1 cellular context compared by ENCODE assay signal in genomic region chr17:44210342-44211192, GRCh38.
A peak's percentile ranks its signal among the peaks of the same experiment; 100 is the strongest.
TF ChIP-seq lines count a peak whose summit lies in the region.

No MANE protein-coding gene starts in this region.

TF ChIP-seq in HEK293, 187 proteins besides CTCF, POLR2A, EP300 and RAD21 (continued from another document and continues in another):
- TF ChIP-seq ZNF292 (tag by site-specific recombination; IDR thresholded peaks at IDR 0.05; ENCODE audit: borderline replicate concordance, low read depth) = no peak
- TF ChIP-seq PRDM2 (tag by site-specific recombination; IDR thresholded peaks at IDR 0.05; ENCODE audit: borderline replicate concordance) = no peak
- no peak for TF ChIP-seq SP2 (tag by site-specific recombination; IDR thresholded peaks at IDR 0.05)
- no peak for TF ChIP-seq ZNF155 (tag by site-specific recombination; IDR thresholded peaks at IDR 0.05)
- peak; percentile 28; the same call in 1 of the 2 replicates for TF ChIP-seq ZBTB20 (tag by site-specific recombination; IDR thresholded peaks at IDR 0.05)
- peak; percentile 71 for TF ChIP-seq ZFHX2 (tag by site-specific recombination; conservative IDR thresholded peaks at IDR 0.05)
- TF ChIP-seq ZNF488 (tag by site-specific recombination; IDR thresholded peaks at IDR 0.05) = no peak
- no peak for TF ChIP-seq IKZF3 (tag by site-specific recombination; IDR thresholded peaks at IDR 0.05)
- TF ChIP-seq ZFP3 (tag by site-specific recombination; IDR thresholded peaks at IDR 0.05; ENCODE audit: low read depth) = no peak
- no peak for TF ChIP-seq ZNF324 (tag by site-specific recombination; IDR thresholded peaks at IDR 0.05)
- no peak for TF ChIP-seq ZNF114 (tag by site-specific recombination; IDR thresholded peaks at IDR 0.05)
- TF ChIP-seq SCRT1 (tag by site-specific recombination; IDR thresholded peaks at IDR 0.05; ENCODE audit: borderline replicate concordance) = no peak
- TF ChIP-seq ZBTB10 (tag by site-specific recombination; IDR thresholded peaks at IDR 0.05) = no peak
- peak; percentile 45 for TF ChIP-seq ZBTB26 (tag by site-specific recombination; optimal IDR thresholded peaks at IDR 0.05)
- TF ChIP-seq BCL11A (tag by site-specific recombination; IDR thresholded peaks at IDR 0.05; ENCODE audit: low read depth) = no peak
- peak; percentile 55; the same call in 1 of the 2 replicates for TF ChIP-seq GLI4 (tag by site-specific recombination; IDR thresholded peaks at IDR 0.05)
- no peak for TF ChIP-seq PRDM1 (tag by site-specific recombination; IDR thresholded peaks at IDR 0.05)
- no peak for TF ChIP-seq ZNF544 (tag by site-specific recombination; IDR thresholded peaks at IDR 0.05)
- TF ChIP-seq ZNF362 (tag by site-specific recombination; IDR thresholded peaks at IDR 0.05) = no peak
- TF ChIP-seq SP3 (tag by site-specific recombination; IDR thresholded peaks at IDR 0.05) = 0 out of 2 replicates have a peak, but pooled peaks have one; percentile 19
- no peak for TF ChIP-seq PRDM10 (tag by site-specific recombination; IDR thresholded peaks at IDR 0.05)
- no peak for TF ChIP-seq ZNF837 (tag by site-specific recombination; IDR thresholded peaks at IDR 0.05)
- TF ChIP-seq ZNF518A (tag by site-specific recombination; conservative IDR thresholded peaks at IDR 0.05; ENCODE audit: low read depth) = no peak
- 0 out of 2 replicates have a peak, but pooled peaks have one; percentile 6 for TF ChIP-seq SALL2 (tag by site-specific recombination; IDR thresholded peaks at IDR 0.05; ENCODE audit: borderline replicate concordance)
- peak; percentile 52 for TF ChIP-seq ZIC2 (tag by site-specific recombination; IDR thresholded peaks at IDR 0.05)
- peak; percentile 22; the same call in 1 of the 2 replicates for TF ChIP-seq GLIS1 (tag by site-specific recombination; IDR thresholded peaks at IDR 0.05)
- no peak for TF ChIP-seq ZNF704 (tag by site-specific recombination; IDR thresholded peaks at IDR 0.05)
- TF ChIP-seq ZNF157 (tag by site-specific recombination; IDR thresholded peaks at IDR 0.05) = no peak
- peak; percentile 44 for TF ChIP-seq KLF9 (tag by site-specific recombination; IDR thresholded peaks at IDR 0.05; ENCODE audit: low read depth)
